Comparison of ENCODE assay signal across 1 cellular context in genomic region chr17:30793282-30793977, GRCh38.
TF ChIP-seq lines count a peak whose summit lies in the region.

No MANE protein-coding gene starts in this region.

TF ChIP-seq in GM23338, 12 proteins besides CTCF, POLR2A, EP300 and RAD21:
- no peak for TF ChIP-seq REST (IDR thresholded peaks at IDR 0.05; ENCODE audit: unreplicated experiment)
- peak; percentile 11; the same call in 1 of the 2 replicates for TF ChIP-seq POLR2AphosphoS5 (IDR thresholded peaks at IDR 0.05; ENCODE audit: low read depth)
